Comparison of ENCODE assay signal across 12 cellular contexts in genomic region chr10:54133201-54133600, GRCh38.
A peak's percentile ranks its signal among the peaks of the same experiment; 100 is the strongest.
DNase-seq lines count a peak whose midpoint lies in the region; ATAC-seq, FAIRE-seq and TF ChIP-seq lines count a peak whose summit lies in the region.
"Had no signal": no experiment of that assay in that cellular context is flagged by ENCODE, and none has a peak within 500 bp of the region (broad histone marks: within the 10 kb centered on the region; RNA-seq: fewer than 3 reads in every experiment).

No MANE protein-coding gene starts in this region.

- H3K27ac Mint-ChIP-seq in astrocyte (ENCODE audit: unreplicated experiment), result no peak overlapping the region
- no peak overlapping the region for H3K27ac Mint-ChIP-seq in T-cell
- H3K27ac Mint-ChIP-seq: activated CD8-positive, alpha-beta T cell treated with anti-CD3 and anti-CD28 coated beads, Interleukin-2, amount 10 ng/mL, durations not matched to agents 7 days and 5 days; activated naive CD4-positive, alpha-beta T cell treated with anti-CD3 and anti-CD28 coated beads, Interleukin-2, amount 50 U/mL, for 24 hours; CD8-positive, alpha-beta memory T cell had no signal

- H3K79me2 ChIP-seq in astrocyte (ENCODE audit: insufficient read depth, low read length), result no peaks in the 10 kb centered on the region

- no peak for FAIRE-seq in astrocyte (lab: Jason Lieb, UNC)

- H3K27ac ChIP-seq in astrocyte (ENCODE audit: low read depth, low read length) (no peak overlapping the region), mesenchymal stem cell (ENCODE audit: low read length, poor library complexity, severe bottlenecking) (no peak overlapping the region), colonic mucosa (no peak overlapping the region)

- H3K9ac ChIP-seq in astrocyte (ENCODE audit: low read length) (no peak overlapping the region), mesenchymal stem cell (ENCODE audit: low read length) (no peak overlapping the region), colonic mucosa (ENCODE audit: low read depth in 2 of 2, low read length in 2 of 2) (no peak overlapping the region)

- no peaks in the 10 kb centered on the region for H4K20me1 ChIP-seq in astrocyte (ENCODE audit: insufficient read depth, low read length)

- H2BK120ac ChIP-seq in mesenchymal stem cell (ENCODE audit: low read depth, low read length), result no peak overlapping the region

- H3K23ac ChIP-seq in mesenchymal stem cell (ENCODE audit: low read length in 2 of 2), result no peak overlapping the region

- H3K36me3 ChIP-seq in astrocyte (ENCODE audit: insufficient read depth, low read length), result no peaks in the 10 kb centered on the region
- H3K36me3 ChIP-seq in mesenchymal stem cell (ENCODE audit: control insufficient read depth in 1 of 2, insufficient read depth in 2 of 2, low read depth in 1 of 2, low read length in 2 of 2), result no peaks in the 10 kb centered on the region
- H3K36me3 ChIP-seq in colonic mucosa, result no peaks in the 10 kb centered on the region

- no CpG with 5 or more reads among the region's 3 CpGs for whole genome bisulfite sequencing in mesenchymal stem cell

- H2BK5ac ChIP-seq in mesenchymal stem cell (ENCODE audit: low read depth, low read length, poor library complexity, severe bottlenecking), result no peak overlapping the region

- intact Hi-C loops in colonic mucosa (cut with DNase I), result no loop called here

- H3K4me1 ChIP-seq in astrocyte (ENCODE audit: insufficient read depth, low read length) (no peaks in the 10 kb centered on the region), mesenchymal stem cell (ENCODE audit: control insufficient read depth, insufficient read depth, low read depth, low read length) (no peaks in the 10 kb centered on the region), colonic mucosa (no peaks in the 10 kb centered on the region)

- CTCF ChIA-PET in T-cell (lab: Charles Lee), result no interaction called here

- POLR2A ChIA-PET in T-cell (lab: Charles Lee), result no interaction called here

- H3K14ac ChIP-seq in mesenchymal stem cell (ENCODE audit: low read length in 2 of 2), result no peak overlapping the region

- H3K4me3 Mint-ChIP-seq in astrocyte (ENCODE audit: unreplicated experiment) (no peak overlapping the region), T-cell (no peak overlapping the region)
- H3K4me3 Mint-ChIP-seq: activated CD8-positive, alpha-beta T cell treated with anti-CD3 and anti-CD28 coated beads, Interleukin-2, amount 10 ng/mL, durations not matched to agents 7 days and 5 days; activated naive CD4-positive, alpha-beta T cell treated with anti-CD3 and anti-CD28 coated beads, Interleukin-2, amount 50 U/mL, for 24 hours; CD8-positive, alpha-beta memory T cell had no signal

- no peak overlapping the region for H2BK15ac ChIP-seq in mesenchymal stem cell (ENCODE audit: low read depth, poor library complexity, severe bottlenecking)

- TF ChIP-seq CTCF in astrocyte (IDR thresholded peaks at IDR 0.05; ENCODE audit: insufficient read depth, low read depth, low read length) (peak; percentile 12), colonic mucosa (IDR thresholded peaks at IDR 0.05) (no peak)

- no peak overlapping the region for H2AFZ ChIP-seq in astrocyte (ENCODE audit: low read depth, low read length)
- H2AFZ ChIP-seq in mesenchymal stem cell (ENCODE audit: low read depth, low read length), result no peak overlapping the region

- no peaks in the 10 kb centered on the region for H3K36me3 Mint-ChIP-seq in astrocyte (ENCODE audit: low read depth, unreplicated experiment)
- no peaks in the 10 kb centered on the region for H3K36me3 Mint-ChIP-seq in T-cell
- H3K36me3 Mint-ChIP-seq: activated naive CD4-positive, alpha-beta T cell treated with anti-CD3 and anti-CD28 coated beads, Interleukin-2, amount 50 U/mL, for 24 hours; CD8-positive, alpha-beta memory T cell had no signal

- DNase-seq in DMS53 (lab: John Stamatoyannopoulos, UW), result peak; percentile 66
- DNase-seq in LoVo (ENCODE audit: low spot score), result peak; percentile 5
- no peak for DNase-seq in astrocyte (ENCODE audit: low read depth)
- DNase-seq in mesenchymal stem cell, result peak; percentile 1
- DNase-seq in colonic mucosa, result no peak
- no peak for DNase-seq in HCEC 1CT
- DNase-seq in stimulated activated CD4-positive, alpha-beta T cell treated with anti-CD3 and anti-CD28 coated beads, Interleukin-12 subunit alpha, Interleukin-12 subunit beta, amount 100 ng/mL, for 4 hours, result no peak
- no peak for DNase-seq in T-cell
- DNase-seq: activated CD8-positive, alpha-beta T cell treated with anti-CD3 and anti-CD28 coated beads, Interleukin-2, amount 10 ng/mL, durations not matched to agents 7 days and 5 days; CD8-positive, alpha-beta memory T cell; NCI-H345 had no signal

- H3K4me3 ChIP-seq in astrocyte (ENCODE audit: insufficient read depth, low read depth, low read length) (no peak overlapping the region), mesenchymal stem cell (ENCODE audit: insufficient read depth in 1 of 2, low read depth in 1 of 2, low read length in 2 of 2) (no peak overlapping the region), colonic mucosa (no peak overlapping the region)

- no peak overlapping the region for H3K4ac ChIP-seq in mesenchymal stem cell (ENCODE audit: low read depth in 1 of 2, low read length in 2 of 2)

- H3K27me3 ChIP-seq in astrocyte (ENCODE audit: insufficient read depth, low read length) (no peaks in the 10 kb centered on the region), mesenchymal stem cell (ENCODE audit: control insufficient read depth in 1 of 2, insufficient read depth in 1 of 2, low read length in 2 of 2) (no peaks in the 10 kb centered on the region), colonic mucosa (no peaks in the 10 kb centered on the region)

- no peaks in the 10 kb centered on the region for H3K9me3 Mint-ChIP-seq in astrocyte (ENCODE audit: unreplicated experiment)
- H3K9me3 Mint-ChIP-seq in T-cell, result peaks cover 12 to 31% (median 19%) of the 10 kb centered on the region in 3 donors

- no peak overlapping the region for H4K8ac ChIP-seq in mesenchymal stem cell (ENCODE audit: low read length)

- H3K4me2 ChIP-seq in astrocyte (ENCODE audit: low read length), result no peak overlapping the region
- no peak overlapping the region for H3K4me2 ChIP-seq in mesenchymal stem cell (ENCODE audit: low read length, poor library complexity, severe bottlenecking)

- ATAC-seq in T-cell (replicated peaks in 1 of 4), result no peak
- ATAC-seq: activated CD8-positive, alpha-beta T cell treated with anti-CD3 and anti-CD28 coated beads, Interleukin-2, amount 10 ng/mL, durations not matched to agents 7 days and 5 days had no signal

- H3K79me1 ChIP-seq in mesenchymal stem cell (replicated peaks; ENCODE audit: low read length, poor library complexity, severe bottlenecking), result no peaks in the 10 kb centered on the region

- H2BK12ac ChIP-seq in mesenchymal stem cell (ENCODE audit: low read length in 2 of 2), result no peak overlapping the region

- no peaks in the 10 kb centered on the region for H3K4me1 Mint-ChIP-seq in astrocyte (ENCODE audit: low read depth, unreplicated experiment)
- H3K4me1 Mint-ChIP-seq in T-cell, result no peaks in the 10 kb centered on the region
- H3K4me1 Mint-ChIP-seq: activated naive CD4-positive, alpha-beta T cell treated with anti-CD3 and anti-CD28 coated beads, Interleukin-2, amount 50 U/mL, for 24 hours; CD8-positive, alpha-beta memory T cell had no signal

- H3K9me3 ChIP-seq in astrocyte (ENCODE audit: insufficient read depth, low read depth, low read length) (no peaks in the 10 kb centered on the region), mesenchymal stem cell (ENCODE audit: control insufficient read depth, low read length) (peaks cover 12% of the 10 kb centered on the region), colonic mucosa (no peaks in the 10 kb centered on the region)

- no peak overlapping the region for H3K18ac ChIP-seq in mesenchymal stem cell (ENCODE audit: low read depth in 1 of 2, low read length in 2 of 2)

- no peak overlapping the region for H2AK5ac ChIP-seq in mesenchymal stem cell (ENCODE audit: low read length, severe bottlenecking)

- H3K27me3 Mint-ChIP-seq in astrocyte (ENCODE audit: low read depth, unreplicated experiment) (no peaks in the 10 kb centered on the region), T-cell (no peaks in the 10 kb centered on the region)
- H3K27me3 Mint-ChIP-seq: activated naive CD4-positive, alpha-beta T cell treated with anti-CD3 and anti-CD28 coated beads, Interleukin-2, amount 50 U/mL, for 24 hours; CD8-positive, alpha-beta memory T cell had no signal

- no peak overlapping the region for H4K91ac ChIP-seq in mesenchymal stem cell (ENCODE audit: low read length)

Comparison
In these comparisons a context has a peak if more than half of its experiments do, and no peak if none do; other contexts are left out.
1. DNase-seq: peak in DMS53 (single experiment), LoVo (single experiment) and mesenchymal stem cell (single experiment); none in astrocyte (single experiment), colonic mucosa (single experiment), HCEC 1CT (single experiment), stimulated activated CD4-positive, alpha-beta T cell treated with anti-CD3 and anti-CD28 coated beads, Interleukin-12 subunit alpha, Interleukin-12 subunit beta, amount 100 ng/mL, for 4 hours (single experiment) and T-cell (0 of 34).